ENCODE assay signal across 17 cellular contexts in the genomic region with DNA sequence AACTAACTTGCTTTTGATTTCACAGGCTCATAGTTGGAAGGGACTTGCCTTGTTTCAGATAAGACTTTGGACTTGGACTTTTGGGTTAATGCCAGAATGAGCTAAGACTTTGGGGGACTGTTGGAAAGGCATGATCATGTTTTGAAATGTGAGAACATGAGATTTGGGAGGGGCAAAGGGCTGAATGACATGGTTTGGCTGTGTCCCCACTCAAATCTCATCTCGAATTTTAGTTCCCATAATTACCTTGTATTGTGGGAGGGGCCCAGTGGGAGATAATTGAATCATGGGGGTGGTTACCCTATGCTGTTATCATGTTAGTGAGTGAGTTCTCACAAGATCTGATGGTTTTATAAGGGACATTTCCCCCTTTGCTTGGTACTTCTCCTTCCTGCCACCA.
"Had no signal": no experiment of that assay in that cellular context is flagged by ENCODE, and none has a peak within 500 bp of the region (broad histone marks: within the 10 kb centered on the region; RNA-seq: fewer than 3 reads in every experiment).

No MANE protein-coding gene starts in this region.

- H3K9me3 ChIP-seq: colonic mucosa, esophagus squamous epithelium, gastroesophageal sphincter, lower lobe of right lung had no signal

- H3K4me3 ChIP-seq: colonic mucosa, esophagus squamous epithelium, gastroesophageal sphincter, heart left ventricle, hepatocyte, left lung, lower lobe of right lung had no signal

- H3K27me3 ChIP-seq: colonic mucosa, esophagus squamous epithelium, foreskin keratinocyte, gastroesophageal sphincter, hepatocyte, left lung had no signal

- H2AFZ ChIP-seq: hepatocyte had no signal

- H3K4me1 ChIP-seq: colonic mucosa, esophagus squamous epithelium, gastroesophageal sphincter, heart left ventricle, left lung, lower lobe of right lung had no signal

- H3K4me2 ChIP-seq: hepatocyte had no signal

- H3K36me3 ChIP-seq: colonic mucosa, esophagus squamous epithelium, gastroesophageal sphincter, heart left ventricle, left lung, lower lobe of right lung had no signal

- H3K79me2 ChIP-seq: hepatocyte had no signal

- DNase-seq: colonic mucosa; cortex of kidney; effector CD8-positive, alpha-beta T cell; effector memory CD8-positive, alpha-beta T cell; endodermal cell; esophagus squamous epithelium; heart left ventricle; left cardiac atrium; left lung; left ventricle myocardium superior; lower lobe of right lung; mesendoderm; midbrain; naive thymus-derived CD4-positive, alpha-beta T cell had no signal

- H3K27ac ChIP-seq: colonic mucosa, foreskin keratinocyte, gastroesophageal sphincter, heart left ventricle, hepatocyte, left lung, lower lobe of right lung had no signal
